8 cellular contexts compared by ENCODE assay signal in genomic region chr19:48970923-48971395, GRCh38. TPM values are rescaled to one million over a fixed set of nuclear protein-coding genes. Genes with fewer than 3 reads are reported as not detected.
A peak's percentile ranks its signal among the peaks of the same experiment; 100 is the strongest.
DNase-seq lines count a peak whose midpoint lies in the region; ATAC-seq and TF ChIP-seq lines count a peak whose summit lies in the region.

No MANE protein-coding gene starts in this region.

- no peaks in the 10 kb centered on the region for H3K27me3 ChIP-seq in CD4-positive, CD25-positive, alpha-beta regulatory T cell (ENCODE audit: control insufficient read depth, insufficient read depth, low read length)
- no peaks in the 10 kb centered on the region for H3K27me3 ChIP-seq in thyroid gland

- no peak overlapping the region for H3K4me3 ChIP-seq in CD4-positive, CD25-positive, alpha-beta regulatory T cell (ENCODE audit: low read depth, low read length)
- H3K4me3 ChIP-seq in fibroblast of mammary gland (ENCODE audit: control insufficient read depth, low read depth, low read length) (no peak overlapping the region), thyroid gland (replicated peaks in 1 of 3) (no peak overlapping the region)

- H3K4me3 Mint-ChIP-seq in CD4-positive, CD25-positive, alpha-beta regulatory T cell = peak overlapping the region in 2 of 4 donors; percentile 20 to 83

- DNase-seq in CD4-positive, CD25-positive, alpha-beta regulatory T cell = peak; percentile 65 to 82 (median 70)
- DNase-seq in HT-29 (ENCODE audit: low spot score) (peak; percentile 97), OCI-M2 (lab: John Stamatoyannopoulos, UW; ENCODE audit: unreplicated experiment) (peak; percentile 84), fibroblast of mammary gland (ENCODE audit: low read depth) (peak; percentile 77), nucleus accumbens (lab: John Stamatoyannopoulos, UW) (peak in 48 of 56 donors; percentile 14 to 85 (median 50)), thyroid gland (peak; percentile 71 to 74)
- peak; percentile 88 for DNase-seq in activated T-cell treated with anti-CD3 and anti-CD28 coated beads, Interleukin-2, amount 50 U/mL, for 48 hours

- peaks cover 0 to 23% (median 9%) of the 10 kb centered on the region in 4 donors for H3K4me1 Mint-ChIP-seq in CD4-positive, CD25-positive, alpha-beta regulatory T cell

- TF ChIP-seq CTCF in fibroblast of mammary gland (conservative IDR thresholded peaks at IDR 0.05; ENCODE audit: control insufficient read depth, insufficient read depth, low read depth, low read length) (peak; percentile 92), thyroid gland (IDR thresholded peaks at IDR 0.05) (peak; percentile 57 to 94 (median 72))

- H3K27ac Mint-ChIP-seq in CD4-positive, CD25-positive, alpha-beta regulatory T cell = peak overlapping the region in 2 of 3 donors; percentile 31 to 32

- peaks cover 15% of the 10 kb centered on the region for H3K4me1 ChIP-seq in CD4-positive, CD25-positive, alpha-beta regulatory T cell (ENCODE audit: control insufficient read depth, insufficient read depth, low read length, poor library complexity, severe bottlenecking)
- peaks cover 23 to 26% of the 10 kb centered on the region in 2 donors for H3K4me1 ChIP-seq in thyroid gland

- intact Hi-C loops in thyroid gland (cut with DNase I) = loop anchor here (5.0 to 10.0 kb wide), 2 partner anchors 106 to 174 kb away; partner anchors contain the start of gene PLEKHA4

- peaks cover 45% of the 10 kb centered on the region for H3K36me3 ChIP-seq in CD4-positive, CD25-positive, alpha-beta regulatory T cell (ENCODE audit: control insufficient read depth, insufficient read depth, low read length)
- H3K36me3 ChIP-seq in thyroid gland = peaks cover 17 to 22% of the 10 kb centered on the region in 2 donors

- H3K9me3 Mint-ChIP-seq in CD4-positive, CD25-positive, alpha-beta regulatory T cell = no peaks in the 10 kb centered on the region

- H3K27me3 Mint-ChIP-seq in CD4-positive, CD25-positive, alpha-beta regulatory T cell = no peaks in the 10 kb centered on the region

- no peak overlapping the region for H3K27ac ChIP-seq in CD4-positive, CD25-positive, alpha-beta regulatory T cell (ENCODE audit: insufficient read depth, low read length, poor library complexity, severe bottlenecking)
- H3K27ac ChIP-seq in thyroid gland = no peak overlapping the region

- H3K36me3 Mint-ChIP-seq in CD4-positive, CD25-positive, alpha-beta regulatory T cell = peaks cover 19% of the 10 kb centered on the region

- no peak for TF ChIP-seq POLR2A in thyroid gland (IDR thresholded peaks at IDR 0.05)

- no peaks in the 10 kb centered on the region for H3K9me3 ChIP-seq in CD4-positive, CD25-positive, alpha-beta regulatory T cell (ENCODE audit: control insufficient read depth in 2 of 2, low read length in 2 of 2)
- H3K9me3 ChIP-seq in thyroid gland = no peaks in the 10 kb centered on the region

- WGBS in thyroid gland, 2 donors = 28% methylated on average over 17 to 19 of the region's 19 CpGs

- peak; percentile 75 to 80 for ATAC-seq in CD4-positive, CD25-positive, alpha-beta regulatory T cell (ENCODE audit: low read depth in 2 of 2)
- no peak for ATAC-seq in HG03457 (IDR thresholded peaks at IDR 0.05; ENCODE audit: unreplicated experiment)

RNA-seq across cellular contexts. Expression of gene FTL, which starts 5.8 kb away (rescaled TPM):
- 575 TPM for total RNA-seq in CD4-positive, CD25-positive, alpha-beta regulatory T cell
- polyA plus RNA-seq in CD4-positive, CD25-positive, alpha-beta regulatory T cell = 1,000 to 10,000 TPM; 4,061 to 5,675 (median 4,823) TPM
- total RNA-seq in HT-29 (2014; rRNA removed; shearing (Covaris generic)) = 5,979 and 6,365 TPM in 2 replicates
- over 10,000 TPM in 1 of 4 donors, 1,000 to 10,000 TPM in 3; 5,748 to 12,335 (median 7,175) TPM for total RNA-seq in thyroid gland

RNA-seq across cellular contexts. Expression of gene BAX, which starts 16.3 kb away (rescaled TPM):
- total RNA-seq in CD4-positive, CD25-positive, alpha-beta regulatory T cell = 92.8 TPM
- 10 to 100 TPM; 47.9 to 73.1 (median 61.1) TPM for polyA plus RNA-seq in CD4-positive, CD25-positive, alpha-beta regulatory T cell
- total RNA-seq in HT-29 (2014; rRNA removed; shearing (Covaris generic)) = 185 and 213 TPM in 2 replicates
- 10 to 100 TPM; 28.2 to 74.4 (median 41.2) TPM for total RNA-seq in thyroid gland

RNA-seq across cellular contexts. Expression of gene GYS1, which starts 22.1 kb away (rescaled TPM):
- total RNA-seq in CD4-positive, CD25-positive, alpha-beta regulatory T cell = 37.1 TPM
- polyA plus RNA-seq in CD4-positive, CD25-positive, alpha-beta regulatory T cell = 10 to 100 TPM; 24.5 to 28.8 (median 26.2) TPM
- 67.1 and 71.5 TPM in 2 replicates for total RNA-seq in HT-29 (2014; rRNA removed; shearing (Covaris generic))
- 10 to 100 TPM; 17.9 to 33.2 (median 23.9) TPM for total RNA-seq in thyroid gland

RNA-seq across cellular contexts. Expression of gene RUVBL2, which starts 22.7 kb away (rescaled TPM):
- total RNA-seq in CD4-positive, CD25-positive, alpha-beta regulatory T cell = 18.5 TPM
- polyA plus RNA-seq in CD4-positive, CD25-positive, alpha-beta regulatory T cell = 10 to 100 TPM; 49.1 to 60.2 (median 52.9) TPM
- 562 and 566 TPM in 2 replicates for total RNA-seq in HT-29 (2014; rRNA removed; shearing (Covaris generic))
- total RNA-seq in thyroid gland = 100 to 1,000 TPM in 3 of 4 donors, 10 to 100 TPM in 1; 80.5 to 131 (median 118) TPM

RNA-seq across cellular contexts. Expression of gene DHDH, which starts 37.5 kb away (rescaled TPM):
- not detected for total RNA-seq in CD4-positive, CD25-positive, alpha-beta regulatory T cell
- polyA plus RNA-seq in CD4-positive, CD25-positive, alpha-beta regulatory T cell = 1 to 10 TPM in 2 of 4 donors, under 1 TPM in 2; 0.68 to 2.4 (median 1.1) TPM
- total RNA-seq in HT-29 (2014; rRNA removed; shearing (Covaris generic)) = 0.10 and 0.42 TPM in 2 replicates
- total RNA-seq in thyroid gland = not detected
